1 cellular context compared by ENCODE assay signal in the genomic region with DNA sequence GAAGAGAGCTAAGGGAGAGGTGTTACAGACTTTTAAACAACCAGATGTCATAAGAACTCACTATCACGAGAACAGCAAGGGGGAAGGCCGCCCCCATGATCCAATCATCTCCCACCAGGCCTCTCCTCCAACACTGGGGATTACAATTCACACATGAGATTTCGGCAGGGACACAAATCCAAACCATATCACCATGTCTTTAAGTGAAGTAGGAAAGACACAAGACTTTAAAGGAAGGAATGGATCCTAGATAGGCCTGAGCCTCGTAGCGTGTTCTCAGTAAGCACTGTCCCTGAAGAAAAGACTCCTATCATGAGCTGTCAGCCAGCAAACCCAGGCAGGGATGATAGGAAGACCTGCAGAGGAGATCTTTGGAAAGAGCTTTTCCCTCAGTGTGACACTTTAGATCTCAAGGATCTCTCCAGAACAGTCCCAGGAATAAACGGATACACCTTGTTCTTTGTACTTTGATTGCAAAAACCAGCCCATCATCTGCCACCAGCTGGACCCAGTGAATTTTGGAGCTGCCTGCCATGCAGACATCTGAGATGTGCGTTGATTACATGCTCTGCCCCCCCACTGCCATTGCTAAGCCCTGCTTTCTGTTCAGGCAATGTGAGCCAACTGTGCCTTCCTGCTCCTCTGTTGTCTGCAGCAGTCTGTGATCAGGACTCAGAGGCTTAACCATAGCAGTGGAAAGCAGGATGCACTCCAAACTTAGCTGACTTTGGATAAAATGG.
TF ChIP-seq lines count a peak whose summit lies in the region.

No MANE protein-coding gene starts in this region.

TF ChIP-seq in GM23338, 12 proteins besides CTCF, POLR2A, EP300 and RAD21 (continued from another document):
- TF ChIP-seq, protein P1, sequence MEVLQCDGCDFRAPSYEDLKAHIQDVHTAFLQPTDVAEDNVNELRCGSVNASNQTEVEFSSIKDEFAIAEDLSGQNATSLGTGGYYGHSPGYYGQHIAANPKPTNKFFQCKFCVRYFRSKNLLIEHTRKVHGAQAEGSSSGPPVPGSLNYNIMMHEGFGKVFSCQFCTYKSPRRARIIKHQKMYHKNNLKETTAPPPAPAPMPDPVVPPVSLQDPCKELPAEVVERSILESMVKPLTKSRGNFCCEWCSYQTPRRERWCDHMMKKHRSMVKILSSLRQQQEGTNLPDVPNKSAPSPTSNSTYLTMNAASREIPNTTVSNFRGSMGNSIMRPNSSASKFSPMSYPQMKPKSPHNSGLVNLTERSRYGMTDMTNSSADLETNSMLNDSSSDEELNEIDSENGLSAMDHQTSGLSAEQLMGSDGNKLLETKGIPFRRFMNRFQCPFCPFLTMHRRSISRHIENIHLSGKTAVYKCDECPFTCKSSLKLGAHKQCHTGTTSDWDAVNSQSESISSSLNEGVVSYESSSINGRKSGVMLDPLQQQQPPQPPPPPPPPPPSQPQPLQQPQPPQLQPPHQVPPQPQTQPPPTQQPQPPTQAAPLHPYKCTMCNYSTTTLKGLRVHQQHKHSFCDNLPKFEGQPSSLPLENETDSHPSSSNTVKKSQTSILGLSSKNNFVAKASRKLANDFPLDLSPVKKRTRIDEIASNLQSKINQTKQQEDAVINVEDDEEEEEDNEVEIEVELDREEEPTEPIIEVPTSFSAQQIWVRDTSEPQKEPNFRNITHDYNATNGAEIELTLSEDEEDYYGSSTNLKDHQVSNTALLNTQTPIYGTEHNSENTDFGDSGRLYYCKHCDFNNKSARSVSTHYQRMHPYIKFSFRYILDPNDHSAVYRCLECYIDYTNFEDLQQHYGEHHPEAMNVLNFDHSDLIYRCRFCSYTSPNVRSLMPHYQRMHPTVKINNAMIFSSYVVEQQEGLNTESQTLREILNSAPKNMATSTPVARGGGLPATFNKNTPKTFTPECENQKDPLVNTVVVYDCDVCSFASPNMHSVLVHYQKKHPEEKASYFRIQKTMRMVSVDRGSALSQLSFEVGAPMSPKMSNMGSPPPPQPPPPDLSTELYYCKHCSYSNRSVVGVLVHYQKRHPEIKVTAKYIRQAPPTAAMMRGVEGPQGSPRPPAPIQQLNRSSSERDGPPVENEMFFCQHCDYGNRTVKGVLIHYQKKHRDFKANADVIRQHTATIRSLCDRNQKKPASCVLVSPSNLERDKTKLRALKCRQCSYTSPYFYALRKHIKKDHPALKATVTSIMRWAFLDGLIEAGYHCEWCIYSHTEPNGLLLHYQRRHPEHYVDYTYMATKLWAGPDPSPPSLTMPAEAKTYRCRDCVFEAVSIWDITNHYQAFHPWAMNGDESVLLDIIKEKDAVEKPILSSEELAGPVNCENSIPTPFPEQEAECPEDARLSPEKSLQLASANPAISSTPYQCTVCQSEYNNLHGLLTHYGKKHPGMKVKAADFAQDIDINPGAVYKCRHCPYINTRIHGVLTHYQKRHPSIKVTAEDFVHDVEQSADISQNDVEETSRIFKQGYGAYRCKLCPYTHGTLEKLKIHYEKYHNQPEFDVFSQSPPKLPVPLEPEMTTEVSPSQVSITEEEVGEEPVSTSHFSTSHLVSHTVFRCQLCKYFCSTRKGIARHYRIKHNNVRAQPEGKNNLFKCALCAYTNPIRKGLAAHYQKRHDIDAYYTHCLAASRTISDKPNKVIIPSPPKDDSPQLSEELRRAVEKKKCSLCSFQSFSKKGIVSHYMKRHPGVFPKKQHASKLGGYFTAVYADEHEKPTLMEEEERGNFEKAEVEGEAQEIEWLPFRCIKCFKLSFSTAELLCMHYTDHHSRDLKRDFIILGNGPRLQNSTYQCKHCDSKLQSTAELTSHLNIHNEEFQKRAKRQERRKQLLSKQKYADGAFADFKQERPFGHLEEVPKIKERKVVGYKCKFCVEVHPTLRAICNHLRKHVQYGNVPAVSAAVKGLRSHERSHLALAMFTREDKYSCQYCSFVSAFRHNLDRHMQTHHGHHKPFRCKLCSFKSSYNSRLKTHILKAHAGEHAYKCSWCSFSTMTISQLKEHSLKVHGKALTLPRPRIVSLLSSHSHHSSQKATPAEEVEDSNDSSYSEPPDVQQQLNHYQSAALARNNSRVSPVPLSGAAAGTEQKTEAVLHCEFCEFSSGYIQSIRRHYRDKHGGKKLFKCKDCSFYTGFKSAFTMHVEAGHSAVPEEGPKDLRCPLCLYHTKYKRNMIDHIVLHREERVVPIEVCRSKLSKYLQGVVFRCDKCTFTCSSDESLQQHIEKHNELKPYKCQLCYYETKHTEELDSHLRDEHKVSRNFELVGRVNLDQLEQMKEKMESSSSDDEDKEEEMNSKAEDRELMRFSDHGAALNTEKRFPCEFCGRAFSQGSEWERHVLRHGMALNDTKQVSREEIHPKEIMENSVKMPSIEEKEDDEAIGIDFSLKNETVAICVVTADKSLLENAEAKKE (CRISPR knock-in tag; IDR thresholded peaks at IDR 0.05), result no peak
TF ChIP-seq in GM23338: peak in this region for 0.
